ENCODE assay signal across 22 cellular contexts in genomic region chr10:17125316-17125715, GRCh38. TPM values are rescaled to one million over a fixed set of nuclear protein-coding genes. Genes with fewer than 3 reads are reported as not detected.
A peak's percentile ranks its signal among the peaks of the same experiment; 100 is the strongest.
DNase-seq lines count a peak whose midpoint lies in the region; ATAC-seq and TF ChIP-seq lines count a peak whose summit lies in the region.
"Had no signal": no experiment of that assay in that cellular context is flagged by ENCODE, and none has a peak within 500 bp of the region (broad histone marks: within the 10 kb centered on the region; RNA-seq: fewer than 3 reads in every experiment).

No MANE protein-coding gene starts in this region.

- H3K4me1 ChIP-seq in endodermal cell (ENCODE audit: control insufficient read depth, insufficient read depth, low read length) = peaks cover 3% of the 10 kb centered on the region
- H3K4me1 ChIP-seq in neural progenitor cell = peaks cover 12% of the 10 kb centered on the region

- H3K27me3 ChIP-seq in endodermal cell (ENCODE audit: control insufficient read depth, insufficient read depth, low read length, poor library complexity, severe bottlenecking) (no peaks in the 10 kb centered on the region), neural progenitor cell (no peaks in the 10 kb centered on the region)

- TF ChIP-seq CTCF in endodermal cell (conservative IDR thresholded peaks at IDR 0.05) = no peak
- TF ChIP-seq CTCF in neural progenitor cell (IDR thresholded peaks at IDR 0.05) = no peak

- peak overlapping the region; percentile 10 for H3K27ac Mint-ChIP-seq in T-helper 17 cell
- no peak overlapping the region for H3K27ac Mint-ChIP-seq in endodermal cell
- H3K27ac Mint-ChIP-seq in neural progenitor cell = peak overlapping the region; percentile 55
- H3K27ac Mint-ChIP-seq in activated CD4-positive, alpha-beta T cell treated with anti-CD3 and anti-CD28 coated beads for 36 hours = no peak overlapping the region
- H3K27ac Mint-ChIP-seq: B cell; CD8-positive, alpha-beta T cell; IgD-negative memory B cell had no signal

- no peaks in the 10 kb centered on the region for H3K27me3 Mint-ChIP-seq in T-helper 17 cell
- H3K27me3 Mint-ChIP-seq in endodermal cell (ENCODE audit: insufficient read depth) = peaks cover 2% of the 10 kb centered on the region
- peaks cover 2% of the 10 kb centered on the region for H3K27me3 Mint-ChIP-seq in neural progenitor cell (ENCODE audit: insufficient read depth, low read depth)
- no peaks in the 10 kb centered on the region for H3K27me3 Mint-ChIP-seq in activated CD4-positive, alpha-beta T cell treated with anti-CD3 and anti-CD28 coated beads for 36 hours
- H3K27me3 Mint-ChIP-seq: B cell had no signal

- DNase-seq in T-helper 17 cell (no peak), endodermal cell (no peak), neural progenitor cell (ENCODE audit: low spot score) (no peak), NCI-H2171 (lab: John Stamatoyannopoulos, UW) (no peak)
- DNase-seq in activated CD4-positive, alpha-beta T cell treated with anti-CD3 and anti-CD28 coated beads for 36 hours = no peak
- DNase-seq: CD8-positive, alpha-beta T cell; DMS 273 treated with DMSO at 0.1 percent for 48 hours; DMS79; EL; GF-D8; NCI-H1092 treated with DMSO at 0.1 percent for 48 hours; NCI-H1436; NCI-H187; NCI-H524; NCI-H774 had no signal

- POLR2A ChIA-PET in activated CD4-positive, alpha-beta T cell treated with anti-CD3 and anti-CD28 coated beads for 36 hours (lab: Charles Lee) = no interaction called here

- no peaks in the 10 kb centered on the region for H3K9me3 Mint-ChIP-seq in endodermal cell
- H3K9me3 Mint-ChIP-seq in neural progenitor cell = no peaks in the 10 kb centered on the region
- no peaks in the 10 kb centered on the region for H3K9me3 Mint-ChIP-seq in activated CD4-positive, alpha-beta T cell treated with anti-CD3 and anti-CD28 coated beads for 36 hours (ENCODE audit: low read depth)
- H3K9me3 Mint-ChIP-seq: CD8-positive, alpha-beta T cell; IgD-negative memory B cell had no signal

- peaks cover 6% of the 10 kb centered on the region for H3K4me1 Mint-ChIP-seq in T-helper 17 cell
- peaks cover 37% of the 10 kb centered on the region for H3K4me1 Mint-ChIP-seq in endodermal cell
- H3K4me1 Mint-ChIP-seq in neural progenitor cell = peaks cover 34% of the 10 kb centered on the region
- H3K4me1 Mint-ChIP-seq in activated CD4-positive, alpha-beta T cell treated with anti-CD3 and anti-CD28 coated beads for 36 hours = no peaks in the 10 kb centered on the region
- H3K4me1 Mint-ChIP-seq: B cell, IgD-negative memory B cell had no signal

- no peak for ATAC-seq in T-helper 17 cell
- ATAC-seq in GM18909 (IDR thresholded peaks at IDR 0.05; ENCODE audit: poor library complexity, unreplicated experiment) = no peak
- no peak for ATAC-seq in activated CD4-positive, alpha-beta T cell treated with anti-CD3 and anti-CD28 coated beads for 36 hours
- no peak for ATAC-seq in HG02870 (IDR thresholded peaks at IDR 0.05; ENCODE audit: unreplicated experiment)
- ATAC-seq: CD8-positive, alpha-beta T cell; HCT116 had no signal

- WGBS in endodermal cell (ENCODE audit: insufficient coverage in 1 of 2, insufficient read length in 1 of 2), 2 experiments = 67 to 87% methylated on average over 1 of the region's 1 CpG

- no peak overlapping the region for H3K4me3 ChIP-seq in endodermal cell (ENCODE audit: low read length)
- no peak overlapping the region for H3K4me3 ChIP-seq in neural progenitor cell

- no peaks in the 10 kb centered on the region for H3K79me2 ChIP-seq in neural progenitor cell (ENCODE audit: low read depth)

- H3K9ac ChIP-seq in endodermal cell (ENCODE audit: extremely low read depth, low read length, poor library complexity, severe bottlenecking) (no peak overlapping the region), neural progenitor cell (no peak overlapping the region)

- H3K27ac ChIP-seq in endodermal cell (ENCODE audit: low read depth, low read length) (peak overlapping the region; percentile 84), neural progenitor cell (no peak overlapping the region)
- H3K27ac ChIP-seq: C4-2B, HL-60 had no signal

- no peaks in the 10 kb centered on the region for H3K9me3 ChIP-seq in T-helper 17 cell (ENCODE audit: control insufficient read depth, low read length, poor library complexity, severe bottlenecking)
- no peaks in the 10 kb centered on the region for H3K9me3 ChIP-seq in endodermal cell (ENCODE audit: control insufficient read depth, low read length)
- no peaks in the 10 kb centered on the region for H3K9me3 ChIP-seq in neural progenitor cell (ENCODE audit: low read depth)

- CTCF ChIA-PET in activated CD4-positive, alpha-beta T cell treated with anti-CD3 and anti-CD28 coated beads for 36 hours (lab: Charles Lee) = no interaction called here

- H2AFZ ChIP-seq in neural progenitor cell (replicated peaks) = no peak overlapping the region

- no peaks in the 10 kb centered on the region for H3K36me3 ChIP-seq in endodermal cell (ENCODE audit: control insufficient read depth, insufficient read depth, low read length)
- no peaks in the 10 kb centered on the region for H3K36me3 ChIP-seq in neural progenitor cell

- H3F3A ChIP-seq in neural progenitor cell (ENCODE audit: low read depth) = no peaks in the 10 kb centered on the region

- no peak overlapping the region for H3K4me3 Mint-ChIP-seq in T-helper 17 cell
- no peak overlapping the region for H3K4me3 Mint-ChIP-seq in endodermal cell
- H3K4me3 Mint-ChIP-seq in neural progenitor cell = no peak overlapping the region
- no peak overlapping the region for H3K4me3 Mint-ChIP-seq in activated CD4-positive, alpha-beta T cell treated with anti-CD3 and anti-CD28 coated beads for 36 hours
- H3K4me3 Mint-ChIP-seq: B cell; CD8-positive, alpha-beta T cell; IgD-negative memory B cell had no signal

- H3K36me3 Mint-ChIP-seq in T-helper 17 cell (ENCODE audit: low read depth) (peaks cover 6% of the 10 kb centered on the region), endodermal cell (ENCODE audit: low read depth) (no peaks in the 10 kb centered on the region), neural progenitor cell (peaks cover 3% of the 10 kb centered on the region)
- peaks cover 4% of the 10 kb centered on the region for H3K36me3 Mint-ChIP-seq in activated CD4-positive, alpha-beta T cell treated with anti-CD3 and anti-CD28 coated beads for 36 hours (ENCODE audit: low read depth)

- H3K4me2 ChIP-seq in neural progenitor cell = no peak overlapping the region

- intact Hi-C loops in activated CD4-positive, alpha-beta T cell treated with anti-CD3 and anti-CD28 coated beads for 36 hours (cut with DNase I, micrococcal nuclease) = no loop called here

- H4K20me1 ChIP-seq in neural progenitor cell (ENCODE audit: low read depth) = no peaks in the 10 kb centered on the region

RNA-seq across cellular contexts. Expression of gene CUBN, which starts 4.3 kb away (rescaled TPM):
- total RNA-seq in T-helper 17 cell (1 to 10 TPM; 3.1 to 5.3 TPM), endodermal cell (1 to 10 TPM in 1 of 2 donors, under 1 TPM in 1; 0.75 to 1.3 TPM), neural progenitor cell (ENCODE audit: low replicate concordance) (1.5 and 2.2 TPM in 2 replicates)
- 1.9 TPM for polyA plus RNA-seq in endodermal cell (2013, experiment 1 of 2)
- polyA plus RNA-seq in endodermal cell (2013, experiment 2 of 2) = 2.2 TPM
- under 1 TPM; 0.25 to 0.43 TPM for total RNA-seq in activated CD4-positive, alpha-beta T cell treated with anti-CD3 and anti-CD28 coated beads for 36 hours
- polyA plus RNA-seq: IgD-negative memory B cell had no signal

Comparison
In these comparisons a context has a peak if more than half of its experiments do, and no peak if none do; other contexts are left out.
1. H3K27ac Mint-ChIP-seq: peak in T-helper 17 cell (single experiment) and neural progenitor cell (single experiment); none in endodermal cell (single experiment) and activated CD4-positive, alpha-beta T cell treated with anti-CD3 and anti-CD28 coated beads for 36 hours (single experiment).